Comparison of ENCODE assay signal across 8 cellular contexts in genomic region chr7:75156913-75157399, GRCh38.
DNase-seq lines count a peak whose midpoint lies in the region; ATAC-seq and TF ChIP-seq lines count a peak whose summit lies in the region.
"Not testable (repeated sequence)": the region's sequence is repeated elsewhere in the genome, so short reads cannot be mapped to it uniquely, and the experiment has no call there.

No MANE protein-coding gene starts in this region.

- H3K4me2 ChIP-seq in skeletal muscle satellite cell (ENCODE audit: low read length), result peak overlapping the region; percentile 74

- 0% methylated on average over 5 of the region's 52 CpGs; no CpG with 5 or more reads in 1 of the 2 donors for WGBS in testis, 2 donors

- H3K27me3 Mint-ChIP-seq in HFFc6 (ENCODE audit: insufficient read depth); activated CD4-positive, alpha-beta memory T cell treated with anti-CD3 and anti-CD28 coated beads, Interleukin-2, amount 10 ng/mL, durations not matched to agents 7 days and 5 days; MCF 10A (ENCODE audit: insufficient read depth, unreplicated experiment); immature natural killer cell (ENCODE audit: low read depth in 3 of 3): not testable (repeated sequence)

- peak overlapping the region; percentile 64 for H3K4me3 ChIP-seq in skeletal muscle satellite cell (ENCODE audit: low read length)
- peak overlapping the region in 1 of 2 donors; percentile 15 for H3K4me3 ChIP-seq in testis

- not testable (repeated sequence) for H3K27me3 ChIP-seq in skeletal muscle satellite cell (ENCODE audit: control insufficient read depth, insufficient read depth, low read length); testis

- TF ChIP-seq CTCF in HFFc6 (IDR thresholded peaks at IDR 0.05); MCF 10A (IDR thresholded peaks at IDR 0.05; ENCODE audit: unreplicated experiment); testis (IDR thresholded peaks at IDR 0.05): not testable (repeated sequence)

- not testable (repeated sequence) for H3K27ac Mint-ChIP-seq in HFFc6; activated CD4-positive, alpha-beta memory T cell treated with anti-CD3 and anti-CD28 coated beads, Interleukin-2, amount 10 ng/mL, durations not matched to agents 7 days and 5 days; MCF 10A (ENCODE audit: low read depth, unreplicated experiment); immature natural killer cell

- not testable (repeated sequence) for H3K4me1 ChIP-seq in skeletal muscle satellite cell (ENCODE audit: control insufficient read depth, insufficient read depth, low read length); testis

- H3K36me3 ChIP-seq in skeletal muscle satellite cell (ENCODE audit: insufficient read depth, low read length); testis (ENCODE audit: low read depth, missing control alignments): not testable (repeated sequence)

- POLR2A ChIA-PET in activated CD4-positive, alpha-beta memory T cell treated with anti-CD3 and anti-CD28 coated beads, Interleukin-2, amount 10 ng/mL, durations not matched to agents 7 days and 5 days (lab: Charles Lee); MCF 10A (lab: Yijun Ruan, JAX): not testable (repeated sequence)

- BruUV-seq in MCF 10A (replicated peaks; lab: Mats Ljungman, UMichigan), result not testable (repeated sequence)

- not testable (repeated sequence) for H3K9me3 Mint-ChIP-seq in HFFc6; activated CD4-positive, alpha-beta memory T cell treated with anti-CD3 and anti-CD28 coated beads, Interleukin-2, amount 10 ng/mL, durations not matched to agents 7 days and 5 days; MCF 10A (ENCODE audit: unreplicated experiment); immature natural killer cell

- not testable (repeated sequence) for H3K9me3 ChIP-seq in skeletal muscle satellite cell (replicated peaks; ENCODE audit: low read length); testis

- H3K4me1 Mint-ChIP-seq in HFFc6 (ENCODE audit: low read depth); activated CD4-positive, alpha-beta memory T cell treated with anti-CD3 and anti-CD28 coated beads, Interleukin-2, amount 10 ng/mL, durations not matched to agents 7 days and 5 days; MCF 10A (ENCODE audit: insufficient read depth, unreplicated experiment); immature natural killer cell: not testable (repeated sequence)

- H3K27ac ChIP-seq in testis, result not testable (repeated sequence)

- DNase-seq in HFFc6, result peak; percentile 89
- DNase-seq in activated CD4-positive, alpha-beta memory T cell treated with anti-CD3 and anti-CD28 coated beads, Interleukin-2, amount 10 ng/mL, durations not matched to agents 7 days and 5 days, result peak; percentile 93
- DNase-seq in MCF 10A (ENCODE audit: unreplicated experiment), result not testable (repeated sequence)
- peak; percentile 95 to 96 (median 96) for DNase-seq in immature natural killer cell
- peak; percentile 95 for DNase-seq in testis

- TF ChIP-seq POLR2A in testis (IDR thresholded peaks at IDR 0.05), result not testable (repeated sequence)

- not testable (repeated sequence) for H3K36me3 Mint-ChIP-seq in HFFc6 (ENCODE audit: low read depth); activated CD4-positive, alpha-beta memory T cell treated with anti-CD3 and anti-CD28 coated beads, Interleukin-2, amount 10 ng/mL, durations not matched to agents 7 days and 5 days (ENCODE audit: low read depth); MCF 10A (ENCODE audit: insufficient read depth, unreplicated experiment); immature natural killer cell

- not testable (repeated sequence) for H3K4me3 Mint-ChIP-seq in HFFc6
- H3K4me3 Mint-ChIP-seq in activated CD4-positive, alpha-beta memory T cell treated with anti-CD3 and anti-CD28 coated beads, Interleukin-2, amount 10 ng/mL, durations not matched to agents 7 days and 5 days, result peak overlapping the region; percentile 30
- H3K4me3 Mint-ChIP-seq in MCF 10A (ENCODE audit: unreplicated experiment) (peak overlapping the region; percentile 57), immature natural killer cell (peak overlapping the region in 4 of 5 donors; percentile 17 to 63 (median 24))

- ATAC-seq in GM18519 (IDR thresholded peaks at IDR 0.05; ENCODE audit: low FRiP score, unreplicated experiment) (peak; percentile 69), HG03575 (IDR thresholded peaks at IDR 0.05; ENCODE audit: extremely low read depth, insufficient number of reproducible peaks, low FRiP score, unreplicated experiment) (peak; percentile 47)

- not testable (repeated sequence) for H3K9ac ChIP-seq in skeletal muscle satellite cell (ENCODE audit: low read depth, low read length)

- CTCF ChIA-PET in activated CD4-positive, alpha-beta memory T cell treated with anti-CD3 and anti-CD28 coated beads, Interleukin-2, amount 10 ng/mL, durations not matched to agents 7 days and 5 days (lab: Charles Lee); MCF 10A (lab: Yijun Ruan, JAX): not testable (repeated sequence)

- intact Hi-C loops in MCF 10A (cut with micrococcal nuclease); testis (cut with DNase I; ENCODE audit: low total_unique reads): not testable (repeated sequence)
